In the genomic region with DNA sequence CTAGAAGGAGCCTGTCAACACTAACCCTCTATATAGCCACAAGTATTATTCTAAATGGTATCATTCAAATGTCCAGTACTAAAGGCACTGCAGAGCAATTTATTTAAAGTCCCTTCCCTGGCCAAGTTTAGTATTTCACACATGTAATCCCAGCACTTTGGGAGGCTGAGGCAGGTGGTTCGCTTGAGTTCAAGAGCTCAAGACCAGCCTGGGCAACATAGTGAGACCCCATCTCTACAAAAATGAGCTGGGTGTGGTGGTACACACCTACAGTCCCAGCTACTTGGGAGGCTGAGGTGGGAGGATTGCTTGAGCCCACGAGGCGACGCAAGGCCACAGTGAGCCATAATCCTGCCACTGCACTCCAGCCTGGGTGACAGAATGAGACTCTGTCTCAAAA, we compare ENCODE assay signal across 22 cellular contexts.
"Had no signal": no experiment of that assay in that cellular context is flagged by ENCODE, and none has a peak within 500 bp of the region (broad histone marks: within the 10 kb centered on the region; RNA-seq: fewer than 3 reads in every experiment).

No MANE protein-coding gene starts in this region.

- H3K27me3 ChIP-seq: gastroesophageal sphincter, heart left ventricle, spleen, tibial artery, uterus had no signal

- H3K27me3 Mint-ChIP-seq: central memory CD8-positive, alpha-beta T cell; naive thymus-derived CD8-positive, alpha-beta T cell; T-cell had no signal

- H3K36me3 ChIP-seq: uterus had no signal

- DNase-seq: activated CD4-positive, alpha-beta T cell treated with anti-CD3 and anti-CD28 coated beads, Interleukin-2, amount 50 U/mL, for 1 hour; activated CD4-positive, CD25-positive, alpha-beta regulatory T cell treated with anti-CD3 and anti-CD28 coated beads, Interleukin-2, amount 50 U/mL, for 72 hours; activated CD8-positive, alpha-beta memory T cell treated with anti-CD3 and anti-CD28 coated beads, Interleukin-2, amount 50 U/mL, for 4 hours; activated effector memory CD4-positive, alpha-beta T cell treated with Interleukin-2 at 50 U/mL for 16 hours; activated naive CD4-positive, alpha-beta T cell treated with anti-CD3 and anti-CD28 coated beads, Interleukin-2, amount 50 U/mL, for 16 hours; activated T-cell treated with anti-CD3 and anti-CD28 coated beads, Interleukin-2, amount 50 U/mL, for 4 hours; aorta; effector CD4-positive, alpha-beta T cell; heart left ventricle; immature natural killer cell; mesendoderm; naive thymus-derived CD8-positive, alpha-beta T cell; spleen; stimulated activated naive CD4-positive, alpha-beta T cell treated with Interleukin-2 at 50 U/mL for 16 hours; T-cell; T-helper 9 cell; tibial artery; uterus had no signal

- ATAC-seq: activated T-cell treated with anti-CD3 and anti-CD28 coated beads, Interleukin-2, amount 50 U/mL, for 4 hours; esophagus mucosa; gastroesophageal sphincter; heart left ventricle; naive thymus-derived CD8-positive, alpha-beta T cell; T-cell had no signal

- H3K9me3 ChIP-seq: gastroesophageal sphincter, heart left ventricle, spleen, tibial artery, uterus had no signal

- H3K4me3 Mint-ChIP-seq: activated T-cell treated with anti-CD3 and anti-CD28 coated beads, Interleukin-2, amount 50 U/mL, for 4 hours; immature natural killer cell; T-cell had no signal

- H3K9me3 Mint-ChIP-seq: activated T-cell treated with anti-CD3 and anti-CD28 coated beads, Interleukin-2, amount 50 U/mL, for 4 hours; central memory CD8-positive, alpha-beta T cell; immature natural killer cell; T-cell had no signal

- H3K27ac Mint-ChIP-seq: T-cell had no signal

- H3K27ac ChIP-seq: coronary artery, gastroesophageal sphincter, tibial artery, uterus had no signal

- H3K4me3 ChIP-seq: coronary artery, gastroesophageal sphincter, heart left ventricle, spleen, tibial artery, uterus had no signal
